ENCODE assay signal across 15 cellular contexts in genomic region chr12:111867531-111867930, GRCh38.
"Had no signal": no experiment of that assay in that cellular context is flagged by ENCODE, and none has a peak within 500 bp of the region (broad histone marks: within the 10 kb centered on the region; RNA-seq: fewer than 3 reads in every experiment).

No MANE protein-coding gene starts in this region.

- H3K9me3 Mint-ChIP-seq: stimulated activated naive CD8-positive, alpha-beta T cell treated with anti-CD3 and anti-CD28 coated beads, Interleukin-15, amount 100 ng/mL, for 72 hours had no signal

- H3K27ac ChIP-seq: cardiac muscle cell, colonic mucosa, epithelial cell of prostate, gastrocnemius medialis, heart right ventricle, parathyroid adenoma, thoracic aorta, uterus had no signal

- ATAC-seq: gastrocnemius medialis; heart right ventricle; left ventricle myocardium superior; stimulated activated naive CD8-positive, alpha-beta T cell treated with anti-CD3 and anti-CD28 coated beads, Interleukin-15, amount 100 ng/mL, for 72 hours had no signal

- H3K4me3 ChIP-seq: cardiac muscle cell, colonic mucosa, gastrocnemius medialis, heart right ventricle, thoracic aorta, uterus had no signal

- H3K9me3 ChIP-seq: colonic mucosa, gastrocnemius medialis, thoracic aorta, uterus had no signal

- DNase-seq: colonic mucosa; effector memory CD4-positive, alpha-beta T cell; gastrocnemius medialis; heart right ventricle; kidney; left ventricle myocardium superior; retina; stimulated activated CD4-positive, alpha-beta T cell treated with anti-CD3 and anti-CD28 coated beads, Interleukin-15, amount 100 ng/mL, for 24 hours; stimulated activated CD4-positive, alpha-beta T cell treated with anti-CD3 and anti-CD28 coated beads, Interleukin-4, amount 100 ng/mL, for 24 hours; stimulated activated naive CD8-positive, alpha-beta T cell treated with anti-CD3 and anti-CD28 coated beads, Interleukin-15, amount 100 ng/mL, for 72 hours; uterus had no signal

- H3K9ac ChIP-seq: parathyroid adenoma had no signal

- H3K4me3 Mint-ChIP-seq: stimulated activated naive CD8-positive, alpha-beta T cell treated with anti-CD3 and anti-CD28 coated beads, Interleukin-15, amount 100 ng/mL, for 72 hours had no signal

- H3K27me3 ChIP-seq: cardiac muscle cell, colonic mucosa, gastrocnemius medialis, heart right ventricle, uterus had no signal

- H3K4me1 ChIP-seq: colonic mucosa, gastrocnemius medialis, heart right ventricle, parathyroid adenoma, uterus had no signal

- H3K4me1 Mint-ChIP-seq: stimulated activated naive CD8-positive, alpha-beta T cell treated with anti-CD3 and anti-CD28 coated beads, Interleukin-15, amount 100 ng/mL, for 72 hours had no signal

- H3K27me3 Mint-ChIP-seq: stimulated activated naive CD8-positive, alpha-beta T cell treated with anti-CD3 and anti-CD28 coated beads, Interleukin-15, amount 100 ng/mL, for 72 hours had no signal

- H3K36me3 ChIP-seq: colonic mucosa, uterus had no signal

- H2AFZ ChIP-seq: parathyroid adenoma had no signal
